In genomic region chr17:75589017-75589918, GRCh38 we compare ENCODE assay signal across 8 cellular contexts. TPM values are rescaled to one million over a fixed set of nuclear protein-coding genes. Genes with fewer than 3 reads are reported as not detected.
DNase-seq lines count a peak whose midpoint lies in the region; ATAC-seq and TF ChIP-seq lines count a peak whose summit lies in the region.

No MANE protein-coding gene starts in this region.

- no peaks in the 10 kb centered on the region for H3K27me3 ChIP-seq in duodenal mucosa (ENCODE audit: control insufficient read depth in 1 of 2, insufficient read depth in 2 of 2, low read length in 2 of 2)

- CTCF ChIA-PET in activated CD8-positive, alpha-beta T cell treated with anti-CD3 and anti-CD28 coated beads for 36 hours (lab: Charles Lee): interaction anchor here (0.9 to 3.4 kb wide), 13 partner anchors 12 to 175 kb away, joined by 3 to 19 read pairs (median 4); partner anchors contain the start of genes SMIM5, TMEM94 and TSEN54

- H3K4me3 ChIP-seq in duodenal mucosa (ENCODE audit: low read depth in 1 of 2, low read length in 2 of 2) (peak overlapping the region; percentile 55 to 71), lower leg skin (ENCODE audit: low read depth, poor library complexity, severe bottlenecking) (peak overlapping the region; percentile 28)

- POLR2A ChIA-PET in activated CD8-positive, alpha-beta T cell treated with anti-CD3 and anti-CD28 coated beads for 36 hours (lab: Charles Lee): interaction anchor here (0.5 to 2.2 kb wide), 10 partner anchors 10 to 338 kb away, joined by 3 to 12 read pairs (median 3); partner anchors contain the start of genes GALK1, RECQL5 and TSEN54

- peaks cover 4% of the 10 kb centered on the region for H3K4me1 Mint-ChIP-seq in activated CD8-positive, alpha-beta T cell treated with anti-CD3 and anti-CD28 coated beads for 36 hours (ENCODE audit: low read depth)

- ATAC-seq in activated CD8-positive, alpha-beta T cell treated with anti-CD3 and anti-CD28 coated beads for 36 hours: peak; percentile 87

- peak; percentile 100 for DNase-seq in AG20443 (ENCODE audit: low spot score)
- peak; percentile 96 for DNase-seq in GM19240 (ENCODE audit: insufficient read length, low spot score)
- peak; percentile 92 for DNase-seq in HK-2 (ENCODE audit: unreplicated experiment)
- DNase-seq in NCI-H748 treated with DMSO at 0.1 percent for 48 hours (lab: John Stamatoyannopoulos, UW): peak; percentile 74
- peak; percentile 98 for DNase-seq in activated CD8-positive, alpha-beta T cell treated with anti-CD3 and anti-CD28 coated beads for 36 hours
- DNase-seq in lower leg skin (ENCODE audit: low spot score in 2 of 2): peak; percentile 94 to 98
- peak; percentile 99 for DNase-seq in stimulated activated CD4-positive, alpha-beta T cell treated with anti-CD3 and anti-CD28 coated beads, Interleukin-4, amount 100 ng/mL, for 1 hour

- H3K4me1 ChIP-seq in duodenal mucosa (ENCODE audit: control insufficient read depth in 1 of 2, insufficient read depth in 2 of 2, low read length in 2 of 2): peaks cover 3 to 4% of the 10 kb centered on the region in 2 donors

- H3K9me3 Mint-ChIP-seq in activated CD8-positive, alpha-beta T cell treated with anti-CD3 and anti-CD28 coated beads for 36 hours: no peaks in the 10 kb centered on the region

- intact Hi-C loops in activated CD8-positive, alpha-beta T cell treated with anti-CD3 and anti-CD28 coated beads for 36 hours (cut with micrococcal nuclease): loop anchor here (10.0 kb wide), 1 partner anchor 64 kb away; the partner anchor contains the start of gene LLGL2
- intact Hi-C loops in lower leg skin (cut with DNase I; ENCODE audit: low total_unique reads): no loop called here

- TF ChIP-seq CTCF in activated CD8-positive, alpha-beta T cell treated with anti-CD3 and anti-CD28 coated beads for 36 hours (IDR thresholded peaks at IDR 0.05): peak; percentile 43
- no peak for TF ChIP-seq CTCF in lower leg skin (IDR thresholded peaks at IDR 0.05)

- no peaks in the 10 kb centered on the region for H3K9me3 ChIP-seq in duodenal mucosa (ENCODE audit: control insufficient read depth in 1 of 2, low read length in 2 of 2)

- H3K27me3 Mint-ChIP-seq in activated CD8-positive, alpha-beta T cell treated with anti-CD3 and anti-CD28 coated beads for 36 hours: no peaks in the 10 kb centered on the region

- TF ChIP-seq POLR2A in lower leg skin (IDR thresholded peaks at IDR 0.05): no peak

- peak overlapping the region; percentile 70 for H3K4me3 Mint-ChIP-seq in activated CD8-positive, alpha-beta T cell treated with anti-CD3 and anti-CD28 coated beads for 36 hours

- peak overlapping the region; percentile 81 for H3K27ac ChIP-seq in duodenal mucosa (ENCODE audit: low read depth, low read length)

- no peaks in the 10 kb centered on the region for H3K36me3 Mint-ChIP-seq in activated CD8-positive, alpha-beta T cell treated with anti-CD3 and anti-CD28 coated beads for 36 hours (ENCODE audit: low read depth)

- H3K27ac Mint-ChIP-seq in activated CD8-positive, alpha-beta T cell treated with anti-CD3 and anti-CD28 coated beads for 36 hours: peak overlapping the region; percentile 49

- WGBS in lower leg skin, 2 donors: 2 to 7% methylated on average over 37 to 80 of the region's 99 CpGs

- H3K36me3 ChIP-seq in duodenal mucosa (ENCODE audit: control insufficient read depth in 1 of 2, insufficient read depth in 2 of 2, low read length in 2 of 2): no peaks in the 10 kb centered on the region

- H3K9ac ChIP-seq in duodenal mucosa (ENCODE audit: low read depth in 1 of 2, low read length in 2 of 2): peak overlapping the region; percentile 40 to 59

RNA-seq across cellular contexts. Expression of gene MYO15B, which starts 1.7 kb away (rescaled TPM):
- 10 to 100 TPM; 24.9 to 28.7 TPM for total RNA-seq in activated CD8-positive, alpha-beta T cell treated with anti-CD3 and anti-CD28 coated beads for 36 hours
- total RNA-seq in lower leg skin: 100 to 1,000 TPM in 1 of 4 donors, 10 to 100 TPM in 3; 32.1 to 103 (median 38.9) TPM

RNA-seq across cellular contexts. Expression of gene SMIM5, which starts 44.0 kb away (rescaled TPM):
- under 1 TPM; 0.07 to 0.25 TPM for total RNA-seq in activated CD8-positive, alpha-beta T cell treated with anti-CD3 and anti-CD28 coated beads for 36 hours
- total RNA-seq in lower leg skin: 10 to 100 TPM in 1 of 4 donors, 1 to 10 TPM in 3; 7.1 to 11.9 (median 9.5) TPM

Comparison
In these comparisons a context has a peak if more than half of its experiments do, and no peak if none do; other contexts are left out.
1. Peak in every context shown above with its lines: DNase-seq, ATAC-seq, H3K4me3 ChIP-seq and H3K27ac ChIP-seq.
2. RNA of gene SMIM5, which starts 44.0 kb away (total RNA-seq): 7.1 to 11.9 TPM in lower leg skin; 0.07 to 0.25 TPM in activated CD8-positive, alpha-beta T cell treated with anti-CD3 and anti-CD28 coated beads for 36 hours; every median in the first group is over 4 times any median in the second.